In the genomic region with DNA sequence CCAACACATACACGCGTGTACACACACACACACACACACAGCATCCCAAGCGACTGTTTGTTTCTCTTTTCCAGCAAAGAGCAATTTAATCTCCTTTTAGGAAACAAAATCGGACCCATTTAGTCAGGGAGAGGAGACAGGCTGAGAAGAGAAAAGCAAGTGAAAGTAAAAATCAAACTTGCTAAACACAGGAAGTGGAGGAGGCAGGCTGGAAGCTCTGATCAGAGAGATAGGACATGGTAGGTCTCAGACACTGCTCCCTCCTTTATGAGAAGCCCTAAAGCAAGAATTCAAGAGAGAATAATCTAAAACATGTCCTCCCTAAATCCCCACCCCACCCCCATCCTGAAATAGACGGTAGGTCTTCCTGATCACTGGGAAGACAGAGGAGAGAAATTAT, we compare ENCODE assay signal across 11 cellular contexts.
DNase-seq lines count a peak whose midpoint lies in the region; ATAC-seq and TF ChIP-seq lines count a peak whose summit lies in the region.
"Had no signal": no experiment of that assay in that cellular context is flagged by ENCODE, and none has a peak within 500 bp of the region (broad histone marks: within the 10 kb centered on the region; RNA-seq: fewer than 3 reads in every experiment).

No MANE protein-coding gene starts in this region.

- no peaks in the 10 kb centered on the region for H4K20me1 ChIP-seq in SK-N-SH (ENCODE audit: insufficient read depth)

- TF ChIP-seq EP300 in SK-N-SH (IDR thresholded peaks at IDR 0.05; ENCODE audit: borderline replicate concordance in 1 of 2, low read depth in 1 of 2, low read length in 1 of 2): no peak

- no peaks in the 10 kb centered on the region for H3K9me2 ChIP-seq in SK-N-SH

- no peak overlapping the region for H3K9ac ChIP-seq in SK-N-SH

- no peak overlapping the region for H3K27ac ChIP-seq in SK-N-SH (ENCODE audit: low read depth in 2 of 2, low read length in 1 of 2)
- H3K27ac ChIP-seq: upper lobe of right lung had no signal

- peak; percentile 76 for ATAC-seq in GM21723 (IDR thresholded peaks at IDR 0.05; ENCODE audit: unreplicated experiment)
- ATAC-seq: upper lobe of right lung had no signal

- H3K36me3 ChIP-seq in SK-N-SH (replicated peaks in 1 of 2; ENCODE audit: control insufficient read depth in 1 of 2, insufficient read depth in 2 of 2, low read length in 1 of 2): no peaks in the 10 kb centered on the region
- H3K36me3 ChIP-seq: breast epithelium, upper lobe of right lung had no signal

- DNase-seq in GM12865 (ENCODE audit: low read depth): peak; percentile 16
- DNase-seq in SK-N-SH: no peak
- DNase-seq in left kidney (ENCODE audit: low read depth, low spot score): peak; percentile 35
- no peak for DNase-seq in SW480 (ENCODE audit: low spot score)
- no peak for DNase-seq in NCI-H748 (lab: John Stamatoyannopoulos, UW; ENCODE audit: unreplicated experiment)
- no peak for DNase-seq in hippocampal formation (lab: John Stamatoyannopoulos, UW)
- no peak for DNase-seq in erythroblast (lab: John Stamatoyannopoulos, UW)
- DNase-seq: upper lobe of right lung had no signal

- TF ChIP-seq CTCF in GM12865 (IDR thresholded peaks at IDR 0.05; ENCODE audit: insufficient read depth, low read depth, low read length, missing control alignments) (no peak), SK-N-SH (IDR thresholded peaks at IDR 0.05) (no peak)

- peaks cover 0 to 6% of the 10 kb centered on the region in 2 experiments; a peak in 1 of 4 replicates for H3K4me1 ChIP-seq in SK-N-SH (ENCODE audit: control insufficient read depth in 1 of 2, insufficient read depth in 2 of 2, low read depth in 1 of 2, low read length in 1 of 2)
- H3K4me1 ChIP-seq: breast epithelium, upper lobe of right lung had no signal

- CTCF ChIA-PET in SK-N-SH (lab: Yijun Ruan, JAX): interaction anchor here (1.4 kb wide), 1 partner anchor 103 kb away, joined by 3 read pairs; no protein-coding TSS in a partner anchor

- 29% methylated on average over 5 of the region's 5 CpGs for WGBS in SK-N-SH (ENCODE audit: low lambda C conversion rate)

- no peaks in the 10 kb centered on the region for H3K9me3 ChIP-seq in SK-N-SH
- H3K9me3 ChIP-seq: upper lobe of right lung had no signal

- H3K4me3 ChIP-seq in GM12865 (ENCODE audit: low read depth, low read length): no peak overlapping the region
- H3K4me3 ChIP-seq in SK-N-SH (ENCODE audit: low read depth in 2 of 2, low read length in 1 of 2): no peak overlapping the region
- H3K4me3 ChIP-seq: skin epidermis, upper lobe of right lung had no signal

- 0 out of 2 replicates have a peak overlapping the region, but pooled peaks have one; percentile 19 for H3K4me2 ChIP-seq in SK-N-SH

- no peak for TF ChIP-seq RAD21 in SK-N-SH (IDR thresholded peaks at IDR 0.05; ENCODE audit: low read length)

- no peak for TF ChIP-seq POLR2A in erythroblast (IDR thresholded peaks at IDR 0.05; ENCODE audit: low read length)

- no peaks in the 10 kb centered on the region for H3F3A ChIP-seq in SK-N-SH (replicated peaks; ENCODE audit: insufficient read depth)

- POLR2A ChIA-PET in SK-N-SH (lab: Yijun Ruan, JAX): no interaction called here

- H3K79me2 ChIP-seq in SK-N-SH (ENCODE audit: insufficient read depth): no peaks in the 10 kb centered on the region

- no peak overlapping the region for H2AFZ ChIP-seq in SK-N-SH (ENCODE audit: low read depth)

- H3K27me3 ChIP-seq in SK-N-SH (ENCODE audit: insufficient read depth): no peaks in the 10 kb centered on the region
- H3K27me3 ChIP-seq: upper lobe of right lung had no signal

TF ChIP-seq in SK-N-SH, 30 proteins besides CTCF, POLR2A, EP300 and RAD21:
- TF ChIP-seq TCF12 (IDR thresholded peaks at IDR 0.05) (no peak), ELF1 (IDR thresholded peaks at IDR 0.05) (no peak), MXI1 (IDR thresholded peaks at IDR 0.05; ENCODE audit: low read depth, low read length) (no peak), POLR2AphosphoS5 (IDR thresholded peaks at IDR 0.05; ENCODE audit: low read depth, low read length) (no peak), SMC3 (IDR thresholded peaks at IDR 0.05; ENCODE audit: low read depth, low read length) (no peak), RFX5 (IDR thresholded peaks at IDR 0.05; ENCODE audit: low read length) (no peak), NFIC (IDR thresholded peaks at IDR 0.05; ENCODE audit: borderline replicate concordance) (no peak), SIN3A (IDR thresholded peaks at IDR 0.05; ENCODE audit: borderline replicate concordance, low read depth, low read length) (no peak)
- TF ChIP-seq, protein P1, sequence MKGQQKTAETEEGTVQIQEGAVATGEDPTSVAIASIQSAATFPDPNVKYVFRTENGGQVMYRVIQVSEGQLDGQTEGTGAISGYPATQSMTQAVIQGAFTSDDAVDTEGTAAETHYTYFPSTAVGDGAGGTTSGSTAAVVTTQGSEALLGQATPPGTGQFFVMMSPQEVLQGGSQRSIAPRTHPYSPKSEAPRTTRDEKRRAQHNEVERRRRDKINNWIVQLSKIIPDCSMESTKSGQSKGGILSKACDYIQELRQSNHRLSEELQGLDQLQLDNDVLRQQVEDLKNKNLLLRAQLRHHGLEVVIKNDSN (IDR thresholded peaks at IDR 0.05; ENCODE audit: borderline replicate concordance, low read depth): no peak
- TF ChIP-seq, protein P2, sequence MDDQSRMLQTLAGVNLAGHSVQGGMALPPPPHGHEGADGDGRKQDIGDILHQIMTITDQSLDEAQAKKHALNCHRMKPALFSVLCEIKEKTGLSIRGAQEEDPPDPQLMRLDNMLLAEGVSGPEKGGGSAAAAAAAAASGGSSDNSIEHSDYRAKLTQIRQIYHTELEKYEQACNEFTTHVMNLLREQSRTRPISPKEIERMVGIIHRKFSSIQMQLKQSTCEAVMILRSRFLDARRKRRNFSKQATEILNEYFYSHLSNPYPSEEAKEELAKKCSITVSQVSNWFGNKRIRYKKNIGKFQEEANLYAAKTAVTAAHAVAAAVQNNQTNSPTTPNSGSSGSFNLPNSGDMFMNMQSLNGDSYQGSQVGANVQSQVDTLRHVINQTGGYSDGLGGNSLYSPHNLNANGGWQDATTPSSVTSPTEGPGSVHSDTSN (IDR thresholded peaks at IDR 0.05): no peak
- TF ChIP-seq, protein P3, sequence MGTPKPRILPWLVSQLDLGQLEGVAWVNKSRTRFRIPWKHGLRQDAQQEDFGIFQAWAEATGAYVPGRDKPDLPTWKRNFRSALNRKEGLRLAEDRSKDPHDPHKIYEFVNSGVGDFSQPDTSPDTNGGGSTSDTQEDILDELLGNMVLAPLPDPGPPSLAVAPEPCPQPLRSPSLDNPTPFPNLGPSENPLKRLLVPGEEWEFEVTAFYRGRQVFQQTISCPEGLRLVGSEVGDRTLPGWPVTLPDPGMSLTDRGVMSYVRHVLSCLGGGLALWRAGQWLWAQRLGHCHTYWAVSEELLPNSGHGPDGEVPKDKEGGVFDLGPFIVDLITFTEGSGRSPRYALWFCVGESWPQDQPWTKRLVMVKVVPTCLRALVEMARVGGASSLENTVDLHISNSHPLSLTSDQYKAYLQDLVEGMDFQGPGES (IDR thresholded peaks at IDR 0.05; ENCODE audit: low read depth, low read length): no peak
- TF ChIP-seq, protein P4, sequence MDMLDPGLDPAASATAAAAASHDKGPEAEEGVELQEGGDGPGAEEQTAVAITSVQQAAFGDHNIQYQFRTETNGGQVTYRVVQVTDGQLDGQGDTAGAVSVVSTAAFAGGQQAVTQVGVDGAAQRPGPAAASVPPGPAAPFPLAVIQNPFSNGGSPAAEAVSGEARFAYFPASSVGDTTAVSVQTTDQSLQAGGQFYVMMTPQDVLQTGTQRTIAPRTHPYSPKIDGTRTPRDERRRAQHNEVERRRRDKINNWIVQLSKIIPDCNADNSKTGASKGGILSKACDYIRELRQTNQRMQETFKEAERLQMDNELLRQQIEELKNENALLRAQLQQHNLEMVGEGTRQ (IDR thresholded peaks at IDR 0.05; ENCODE audit: borderline replicate concordance, low read depth, low read length): no peak
- TF ChIP-seq, protein P5, sequence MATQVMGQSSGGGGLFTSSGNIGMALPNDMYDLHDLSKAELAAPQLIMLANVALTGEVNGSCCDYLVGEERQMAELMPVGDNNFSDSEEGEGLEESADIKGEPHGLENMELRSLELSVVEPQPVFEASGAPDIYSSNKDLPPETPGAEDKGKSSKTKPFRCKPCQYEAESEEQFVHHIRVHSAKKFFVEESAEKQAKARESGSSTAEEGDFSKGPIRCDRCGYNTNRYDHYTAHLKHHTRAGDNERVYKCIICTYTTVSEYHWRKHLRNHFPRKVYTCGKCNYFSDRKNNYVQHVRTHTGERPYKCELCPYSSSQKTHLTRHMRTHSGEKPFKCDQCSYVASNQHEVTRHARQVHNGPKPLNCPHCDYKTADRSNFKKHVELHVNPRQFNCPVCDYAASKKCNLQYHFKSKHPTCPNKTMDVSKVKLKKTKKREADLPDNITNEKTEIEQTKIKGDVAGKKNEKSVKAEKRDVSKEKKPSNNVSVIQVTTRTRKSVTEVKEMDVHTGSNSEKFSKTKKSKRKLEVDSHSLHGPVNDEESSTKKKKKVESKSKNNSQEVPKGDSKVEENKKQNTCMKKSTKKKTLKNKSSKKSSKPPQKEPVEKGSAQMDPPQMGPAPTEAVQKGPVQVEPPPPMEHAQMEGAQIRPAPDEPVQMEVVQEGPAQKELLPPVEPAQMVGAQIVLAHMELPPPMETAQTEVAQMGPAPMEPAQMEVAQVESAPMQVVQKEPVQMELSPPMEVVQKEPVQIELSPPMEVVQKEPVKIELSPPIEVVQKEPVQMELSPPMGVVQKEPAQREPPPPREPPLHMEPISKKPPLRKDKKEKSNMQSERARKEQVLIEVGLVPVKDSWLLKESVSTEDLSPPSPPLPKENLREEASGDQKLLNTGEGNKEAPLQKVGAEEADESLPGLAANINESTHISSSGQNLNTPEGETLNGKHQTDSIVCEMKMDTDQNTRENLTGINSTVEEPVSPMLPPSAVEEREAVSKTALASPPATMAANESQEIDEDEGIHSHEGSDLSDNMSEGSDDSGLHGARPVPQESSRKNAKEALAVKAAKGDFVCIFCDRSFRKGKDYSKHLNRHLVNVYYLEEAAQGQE (IDR thresholded peaks at IDR 0.05; ENCODE audit: low read depth, low read length): no peak

Comparison
In these comparisons a context has a peak if more than half of its experiments do, and no peak if none do; other contexts are left out.
1. DNase-seq: peak in GM12865 (single experiment) and left kidney (single experiment); none in SK-N-SH (single experiment), SW480 (single experiment), NCI-H748 (single experiment), hippocampal formation (0 of 2) and erythroblast (0 of 2).